Comparison of ENCODE assay signal across 13 cellular contexts in the genomic region with DNA sequence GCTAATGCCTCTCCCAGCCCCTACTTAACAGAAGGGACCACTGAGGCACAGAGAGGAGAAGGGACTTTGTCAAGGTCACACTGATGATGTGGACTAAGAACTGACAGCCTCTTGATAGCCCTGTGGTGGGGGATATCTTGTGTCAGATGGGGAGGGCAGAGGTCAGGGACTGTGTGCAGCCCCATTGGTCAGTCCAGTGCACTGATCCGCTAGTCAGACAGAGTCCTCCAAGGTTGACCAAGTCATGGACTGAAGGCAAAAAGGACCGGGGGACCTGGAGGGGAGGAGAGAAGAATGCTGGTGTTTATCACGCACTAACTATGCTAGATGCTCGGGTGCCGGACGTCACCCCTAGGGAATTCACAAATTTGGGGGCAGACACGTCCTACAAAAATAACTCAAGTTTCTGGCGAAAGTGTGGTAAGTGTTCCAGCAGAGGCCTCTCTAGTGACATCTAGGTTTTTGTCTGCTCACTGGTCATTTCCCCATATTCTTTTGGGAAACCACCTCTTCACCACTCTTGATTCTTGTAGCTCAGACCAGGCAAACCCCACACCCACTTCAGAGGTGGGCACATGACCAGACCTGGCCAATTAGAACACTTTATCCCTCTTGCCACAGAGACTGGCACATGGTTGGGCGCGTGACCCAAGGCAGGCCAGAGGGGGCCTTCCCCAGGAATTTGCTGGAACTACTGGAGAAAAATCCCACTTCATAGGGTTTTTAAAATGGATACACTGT. TPM values are rescaled to one million over a fixed set of nuclear protein-coding genes. Genes with fewer than 3 reads are reported as not detected.
A peak's percentile ranks its signal among the peaks of the same experiment; 100 is the strongest.
DNase-seq lines count a peak whose midpoint lies in the region; ATAC-seq, FAIRE-seq and TF ChIP-seq lines count a peak whose summit lies in the region.
"Had no signal": no experiment of that assay in that cellular context is flagged by ENCODE, and none has a peak within 500 bp of the region (broad histone marks: within the 10 kb centered on the region; RNA-seq: fewer than 3 reads in every experiment).

No MANE protein-coding gene starts in this region.

- intact Hi-C loops in left ventricle myocardium superior (cut with micrococcal nuclease): no loop called here

- no peak for TF ChIP-seq POLR2A in GM12892 (IDR thresholded peaks at IDR 0.05; ENCODE audit: low read depth, low read length)

- FAIRE-seq in GM12892 (lab: Jason Lieb, UNC): peak; percentile 97

- peak; percentile 65 for ATAC-seq in GM21381 (IDR thresholded peaks at IDR 0.05; ENCODE audit: unreplicated experiment)
- ATAC-seq in HG03457 (IDR thresholded peaks at IDR 0.05; ENCODE audit: unreplicated experiment): peak; percentile 48
- peak; percentile 24 for ATAC-seq in left ventricle myocardium superior

- no peak for DNase-seq in GM12892 (ENCODE audit: insufficient read length)
- DNase-seq in left ventricle myocardium superior: no peak
- no peak for DNase-seq in GF-D8 (lab: John Stamatoyannopoulos, UW)
- DNase-seq in stimulated activated CD4-positive, alpha-beta T cell treated with anti-CD3 and anti-CD28 coated beads, Interleukin-4, amount 100 ng/mL, for 4 hours: no peak
- DNase-seq in activated CD4-positive, CD25-positive, alpha-beta regulatory T cell (lab: John Stamatoyannopoulos, UW): no peak
- no peak for DNase-seq in effector CD4-positive, alpha-beta T cell
- DNase-seq: Calu3, caudate nucleus, GOT3, natural killer cell, trophoblast cell had no signal

RNA-seq across cellular contexts. Expression of a gene that starts 21.0 kb away (rescaled TPM):
- 0.17 TPM for polyA plus RNA-seq in GM12892 (2012; ENCODE audit: missing spikeins)
- total RNA-seq in left ventricle myocardium superior: 11.8 TPM
- total RNA-seq: Calu3 had no signal

RNA-seq across cellular contexts. Expression of a gene that starts 45.5 kb away (rescaled TPM):
- 92.5 TPM for polyA plus RNA-seq in GM12892 (2012; ENCODE audit: missing spikeins)
- total RNA-seq in left ventricle myocardium superior: 116 TPM
